Comparison of ENCODE assay signal across 17 cellular contexts in genomic region chr10:126250527-126251310, GRCh38.
"Had no signal": no experiment of that assay in that cellular context is flagged by ENCODE, and none has a peak within 500 bp of the region (broad histone marks: within the 10 kb centered on the region; RNA-seq: fewer than 3 reads in every experiment).

No MANE protein-coding gene starts in this region.

- H3K4me3 Mint-ChIP-seq: activated B cell treated with CpG ODN at 0.5 μM for 24 hours; activated CD4-positive, alpha-beta T cell treated with anti-CD3 and anti-CD28 coated beads, Interleukin-2, amount 10 ng/mL, durations not matched to agents 24 days and 14 days; activated naive CD8-positive, alpha-beta T cell; endodermal cell; memory B cell; natural killer cell treated with Interleukin-12 subunit alpha and Interleukin-12 subunit beta and Interleukin-15 and Interleukin-18, amount 100 ng/mL, for 72 hours; stimulated activated naive B cell treated with anti-CD40 and anti-IgM and Interleukin-4, amounts not matched to agents 10 μg/mL and 1 μg/mL and 100 μg/mL, for 72 hours had no signal

- H3K9me3 ChIP-seq: gastroesophageal sphincter, tibial nerve had no signal

- DNase-seq: activated B cell treated with CpG ODN at 0.5 μM for 24 hours; activated CD4-positive, alpha-beta T cell treated with anti-CD3 and anti-CD28 coated beads, Interleukin-2, amount 10 ng/mL, durations not matched to agents 24 days and 14 days; activated CD8-positive, alpha-beta memory T cell treated with anti-CD3 and anti-CD28 coated beads, Interleukin-2, amount 50 U/mL, for 48 hours; activated gamma-delta T cell treated with Interleukin-2 at 50 U/mL for 16 hours; brain microvascular endothelial cell; dorsolateral prefrontal cortex; endodermal cell; stimulated activated CD4-positive, alpha-beta T cell treated with anti-CD3 and anti-CD28 coated beads, Interleukin-15, amount 100 ng/mL, for 24 hours; stimulated activated CD4-positive, alpha-beta T cell treated with anti-CD3 and anti-CD28 coated beads, Interleukin-4, amount 100 ng/mL, for 1 hour; stimulated activated naive B cell treated with anti-CD40 and anti-IgM and Interleukin-4, amounts not matched to agents 10 μg/mL and 1 μg/mL and 100 μg/mL, for 72 hours; T-helper 2 cell had no signal

- ATAC-seq: gastroesophageal sphincter; left lobe of liver; natural killer cell treated with Interleukin-12 subunit alpha and Interleukin-12 subunit beta and Interleukin-15 and Interleukin-18, amount 100 ng/mL, for 72 hours; stimulated activated naive B cell treated with anti-CD40 and anti-IgM and Interleukin-4, amounts not matched to agents 10 μg/mL and 1 μg/mL and 100 μg/mL, for 72 hours had no signal

- H3K4me1 ChIP-seq: gastroesophageal sphincter had no signal

- H3K36me3 ChIP-seq: brain microvascular endothelial cell, gastroesophageal sphincter, tibial nerve had no signal

- H3K36me3 Mint-ChIP-seq: activated naive CD8-positive, alpha-beta T cell; stimulated activated naive B cell treated with anti-CD40 and anti-IgM and Interleukin-4, amounts not matched to agents 10 μg/mL and 1 μg/mL and 100 μg/mL, for 72 hours had no signal

- H3K4me3 ChIP-seq: dorsolateral prefrontal cortex, gastroesophageal sphincter, tibial nerve had no signal

- H3K27ac Mint-ChIP-seq: activated B cell treated with CpG ODN at 0.5 μM for 24 hours; activated CD4-positive, alpha-beta T cell treated with anti-CD3 and anti-CD28 coated beads, Interleukin-2, amount 10 ng/mL, durations not matched to agents 24 days and 14 days; activated naive CD8-positive, alpha-beta T cell; endodermal cell; memory B cell; natural killer cell treated with Interleukin-12 subunit alpha and Interleukin-12 subunit beta and Interleukin-15 and Interleukin-18, amount 100 ng/mL, for 72 hours; stimulated activated naive B cell treated with anti-CD40 and anti-IgM and Interleukin-4, amounts not matched to agents 10 μg/mL and 1 μg/mL and 100 μg/mL, for 72 hours had no signal

- H3K9me3 Mint-ChIP-seq: endodermal cell had no signal

- H3K27me3 ChIP-seq: brain microvascular endothelial cell, dorsolateral prefrontal cortex, gastroesophageal sphincter, tibial nerve had no signal

- H3K27me3 Mint-ChIP-seq: activated B cell treated with CpG ODN at 0.5 μM for 24 hours; activated CD4-positive, alpha-beta T cell treated with anti-CD3 and anti-CD28 coated beads, Interleukin-2, amount 10 ng/mL, durations not matched to agents 24 days and 14 days; activated naive CD8-positive, alpha-beta T cell had no signal

- H3K4me1 Mint-ChIP-seq: activated B cell treated with CpG ODN at 0.5 μM for 24 hours; activated CD4-positive, alpha-beta T cell treated with anti-CD3 and anti-CD28 coated beads, Interleukin-2, amount 10 ng/mL, durations not matched to agents 24 days and 14 days; stimulated activated naive B cell treated with anti-CD40 and anti-IgM and Interleukin-4, amounts not matched to agents 10 μg/mL and 1 μg/mL and 100 μg/mL, for 72 hours had no signal

- H3K27ac ChIP-seq: brain microvascular endothelial cell, dorsolateral prefrontal cortex, gastroesophageal sphincter, tibial nerve had no signal
